ENCODE assay signal across 1 cellular context in genomic region chr12:31722580-31722979, GRCh38.
TF ChIP-seq lines count a peak whose summit lies in the region.

No MANE protein-coding gene starts in this region.

TF ChIP-seq in K562, 482 proteins besides CTCF, POLR2A, EP300 and RAD21:
- TF ChIP-seq ZNF134 (CRISPR knock-in tag; conservative IDR thresholded peaks at IDR 0.05) (no peak), NR2C1 (IDR thresholded peaks at IDR 0.05) (no peak), NR2C1 (tag; IDR thresholded peaks at IDR 0.05) (peak; percentile 8; the same call in 1 of the 2 replicates), HIVEP1 (CRISPR knock-in tag; IDR thresholded peaks at IDR 0.05) (no peak), SMAD2 (IDR thresholded peaks at IDR 0.05; ENCODE audit: low read depth, low read length) (no peak), PTTG1 (tag; IDR thresholded peaks at IDR 0.05; ENCODE audit: low read depth) (no peak), CBX5 (IDR thresholded peaks at IDR 0.05; ENCODE audit: borderline replicate concordance, low read depth) (no peak), HDAC8 (tag; IDR thresholded peaks at IDR 0.05) (no peak), ZFP1 (CRISPR knock-in tag; IDR thresholded peaks at IDR 0.05) (no peak)
TF ChIP-seq in K562: peak in this region for 1.
